In the genomic region with DNA sequence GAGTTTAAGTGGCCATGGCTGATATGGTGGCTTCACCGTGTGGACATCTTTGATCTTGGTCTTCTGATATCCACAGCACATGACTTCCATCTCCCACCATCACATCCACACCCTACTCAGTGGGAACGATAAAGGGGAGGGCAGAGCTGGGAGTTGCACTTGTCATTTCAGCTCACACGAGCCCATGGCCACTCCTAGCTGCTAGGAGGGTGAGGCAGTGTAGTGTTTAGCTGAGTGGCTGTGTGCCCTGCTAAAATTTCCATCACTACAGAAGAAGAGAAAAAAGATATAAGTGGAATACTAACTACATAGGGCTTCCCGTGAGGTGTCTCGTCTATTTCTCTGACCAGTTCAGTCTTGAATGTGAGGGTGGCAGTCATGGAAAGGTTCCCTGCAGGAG, we compare ENCODE assay signal across 14 cellular contexts.
DNase-seq lines count a peak whose midpoint lies in the region; ATAC-seq and TF ChIP-seq lines count a peak whose summit lies in the region.
"Had no signal": no experiment of that assay in that cellular context is flagged by ENCODE, and none has a peak within 500 bp of the region (broad histone marks: within the 10 kb centered on the region; RNA-seq: fewer than 3 reads in every experiment).

No MANE protein-coding gene starts in this region.

- DNase-seq in stimulated activated naive CD8-positive, alpha-beta T cell treated with anti-CD3 and anti-CD28 coated beads, Interleukin-15, Interleukin-2, amounts not matched to agents 100 U/mL and 50 U/mL, for 24 hours, result no peak
- DNase-seq in stimulated activated naive CD8-positive, alpha-beta T cell treated with anti-CD3 and anti-CD28 coated beads, Interleukin-15, amount 100 ng/mL, for 72 hours, result no peak
- DNase-seq in central memory CD8-positive, alpha-beta T cell (ENCODE audit: low spot score in 2 of 2), result no peak
- peak; percentile 20 for DNase-seq in sigmoid colon
- DNase-seq in endothelial cell (ENCODE audit: low spot score), result no peak
- DNase-seq in NOMO-1 treated with dmso at 0.1 percent for 144 hours (lab: John Stamatoyannopoulos, UW; ENCODE audit: unreplicated experiment), result no peak
- DNase-seq in effector memory CD4-positive, alpha-beta T cell, result no peak
- DNase-seq: ACHN; CD4-positive, CD25-positive, alpha-beta regulatory T cell; MG63; NCI-H1105; NCI-H187 had no signal

- WGBS in sigmoid colon, 2 donors, result 78 to 84% methylated on average over 5 of the region's 5 CpGs

- intact Hi-C loops in sigmoid colon (cut with DNase I), result no loop called here

- no peak overlapping the region for H3K27ac ChIP-seq in sigmoid colon
- no peak overlapping the region for H3K27ac ChIP-seq in effector memory CD4-positive, alpha-beta T cell (ENCODE audit: insufficient read depth, low read length, poor library complexity, severe bottlenecking)

- no peaks in the 10 kb centered on the region for H3K27me3 ChIP-seq in sigmoid colon
- H3K27me3 ChIP-seq in effector memory CD4-positive, alpha-beta T cell (replicated peaks; ENCODE audit: control insufficient read depth, insufficient read depth, low read length, poor library complexity, severe bottlenecking), result no peaks in the 10 kb centered on the region
- H3K27me3 ChIP-seq: MG63 had no signal

- no peaks in the 10 kb centered on the region for H3K9me3 Mint-ChIP-seq in stimulated activated naive CD8-positive, alpha-beta T cell treated with anti-CD3 and anti-CD28 coated beads, Interleukin-15, amount 100 ng/mL, for 72 hours
- H3K9me3 Mint-ChIP-seq in central memory CD8-positive, alpha-beta T cell, result no peaks in the 10 kb centered on the region
- H3K9me3 Mint-ChIP-seq in endothelial cell (ENCODE audit: unreplicated experiment), result no peaks in the 10 kb centered on the region

- H3K9me3 ChIP-seq in sigmoid colon, result no peaks in the 10 kb centered on the region
- no peaks in the 10 kb centered on the region for H3K9me3 ChIP-seq in effector memory CD4-positive, alpha-beta T cell (ENCODE audit: control insufficient read depth, low read length)
- H3K9me3 ChIP-seq: MG63 had no signal

- ATAC-seq in stimulated activated naive CD8-positive, alpha-beta T cell treated with anti-CD3 and anti-CD28 coated beads, Interleukin-15, Interleukin-2, amounts not matched to agents 100 U/mL and 50 U/mL, for 24 hours, result peak; percentile 25
- no peak for ATAC-seq in stimulated activated naive CD8-positive, alpha-beta T cell treated with anti-CD3 and anti-CD28 coated beads, Interleukin-15, amount 100 ng/mL, for 72 hours
- ATAC-seq in central memory CD8-positive, alpha-beta T cell (replicated peaks; ENCODE audit: extremely low read depth, poor library complexity, severe bottlenecking), result no peak
- ATAC-seq: GM12878, HepG2 had no signal

- no peak for TF ChIP-seq EP300 in sigmoid colon (IDR thresholded peaks at IDR 0.05)

- H3K4me3 Mint-ChIP-seq in stimulated activated naive CD8-positive, alpha-beta T cell treated with anti-CD3 and anti-CD28 coated beads, Interleukin-15, amount 100 ng/mL, for 72 hours, result no peak overlapping the region
- no peak overlapping the region for H3K4me3 Mint-ChIP-seq in central memory CD8-positive, alpha-beta T cell
- no peak overlapping the region for H3K4me3 Mint-ChIP-seq in endothelial cell (ENCODE audit: unreplicated experiment)
- H3K4me3 Mint-ChIP-seq: CD4-positive, CD25-positive, alpha-beta regulatory T cell had no signal

- TF ChIP-seq POLR2A in sigmoid colon (IDR thresholded peaks at IDR 0.05), result no peak

- H3K36me3 ChIP-seq in sigmoid colon, result no peaks in the 10 kb centered on the region
- H3K36me3 ChIP-seq in effector memory CD4-positive, alpha-beta T cell (ENCODE audit: control insufficient read depth, insufficient read depth, low read length), result no peaks in the 10 kb centered on the region
- H3K36me3 ChIP-seq: MG63 had no signal

- H3K4me3 ChIP-seq in sigmoid colon, result no peak overlapping the region
- H3K4me3 ChIP-seq in effector memory CD4-positive, alpha-beta T cell (ENCODE audit: insufficient read depth, low read depth, low read length, poor library complexity, severe bottlenecking), result no peak overlapping the region
- H3K4me3 ChIP-seq: GM12878, MG63 had no signal

- H3K27ac Mint-ChIP-seq in stimulated activated naive CD8-positive, alpha-beta T cell treated with anti-CD3 and anti-CD28 coated beads, Interleukin-15, amount 100 ng/mL, for 72 hours, result peak overlapping the region in 1 of 2 donors; percentile 88
- H3K27ac Mint-ChIP-seq in central memory CD8-positive, alpha-beta T cell (ENCODE audit: low read depth), result peak overlapping the region; percentile 23
- H3K27ac Mint-ChIP-seq in endothelial cell (ENCODE audit: unreplicated experiment), result no peak overlapping the region
- H3K27ac Mint-ChIP-seq: CD4-positive, CD25-positive, alpha-beta regulatory T cell had no signal

- H3K27me3 Mint-ChIP-seq in stimulated activated naive CD8-positive, alpha-beta T cell treated with anti-CD3 and anti-CD28 coated beads, Interleukin-15, amount 100 ng/mL, for 72 hours, result no peaks in the 10 kb centered on the region
- no peaks in the 10 kb centered on the region for H3K27me3 Mint-ChIP-seq in central memory CD8-positive, alpha-beta T cell
- no peaks in the 10 kb centered on the region for H3K27me3 Mint-ChIP-seq in endothelial cell (ENCODE audit: unreplicated experiment)
- H3K27me3 Mint-ChIP-seq: CD4-positive, CD25-positive, alpha-beta regulatory T cell had no signal

- no peaks in the 10 kb centered on the region for H3K36me3 Mint-ChIP-seq in central memory CD8-positive, alpha-beta T cell (ENCODE audit: insufficient read depth)
- H3K36me3 Mint-ChIP-seq in endothelial cell (ENCODE audit: low read depth, unreplicated experiment), result no peaks in the 10 kb centered on the region

- H3K4me1 Mint-ChIP-seq in stimulated activated naive CD8-positive, alpha-beta T cell treated with anti-CD3 and anti-CD28 coated beads, Interleukin-15, amount 100 ng/mL, for 72 hours, result peaks cover 45% of the 10 kb centered on the region
- H3K4me1 Mint-ChIP-seq in central memory CD8-positive, alpha-beta T cell, result peaks cover 15% of the 10 kb centered on the region
- no peaks in the 10 kb centered on the region for H3K4me1 Mint-ChIP-seq in endothelial cell (ENCODE audit: unreplicated experiment)

- TF ChIP-seq CTCF in sigmoid colon (IDR thresholded peaks at IDR 0.05), result no peak
- TF ChIP-seq CTCF in endothelial cell (IDR thresholded peaks at IDR 0.05; ENCODE audit: unreplicated experiment), result no peak

- peaks cover 0 to 7% (median 0%) of the 10 kb centered on the region in 4 donors for H3K4me1 ChIP-seq in sigmoid colon
- no peaks in the 10 kb centered on the region for H3K4me1 ChIP-seq in effector memory CD4-positive, alpha-beta T cell (ENCODE audit: control insufficient read depth, insufficient read depth, low read length, poor library complexity, severe bottlenecking)
